Comparison of ENCODE assay signal across 31 cellular contexts in genomic region chr16:892536-893255, GRCh38.
DNase-seq lines count a peak whose midpoint lies in the region; ATAC-seq, FAIRE-seq and TF ChIP-seq lines count a peak whose summit lies in the region.
"Had no signal": no experiment of that assay in that cellular context is flagged by ENCODE, and none has a peak within 500 bp of the region (broad histone marks: within the 10 kb centered on the region; RNA-seq: fewer than 3 reads in every experiment).

No MANE protein-coding gene starts in this region.

- H3K9ac ChIP-seq in K562 (ENCODE audit: insufficient read depth in 1 of 2, low read depth in 2 of 2, low read length in 2 of 2): no peak overlapping the region
- H3K9ac ChIP-seq in liver (ENCODE audit: low read depth in 1 of 2, low read length in 2 of 2): no peak overlapping the region

- TF ChIP-seq CTCF in K562 (IDR thresholded peaks at IDR 0.05 in 2 of 3, conservative IDR thresholded peaks at IDR 0.05 in 1 of 3; ENCODE audit: insufficient read depth in 2 of 3, low read depth in 1 of 3, low read length in 3 of 3) (no peak), liver (IDR thresholded peaks at IDR 0.05; ENCODE audit: low read depth, low read length, missing input control) (no peak), esophagus muscularis mucosa (IDR thresholded peaks at IDR 0.05) (no peak)

- H3K9me3 Mint-ChIP-seq in T-cell: no peaks in the 10 kb centered on the region
- H3K9me3 Mint-ChIP-seq: activated B cell treated with CpG ODN at 0.5 μM for 24 hours; activated T-cell treated with anti-CD3 and anti-CD28 coated beads, Interleukin-2, amount 50 U/mL, for 72 hours had no signal

- ATAC-seq in K562 (0 out of 3 replicates have a peak, but pooled peaks have one; percentile 33), T-cell (replicated peaks in 1 of 4) (no peak), GM21423 (IDR thresholded peaks at IDR 0.05; ENCODE audit: unreplicated experiment) (no peak)
- ATAC-seq: activated CD8-positive, alpha-beta memory T cell treated with anti-CD3 and anti-CD28 coated beads, Interleukin-2, amount 10 ng/mL, durations not matched to agents 7 days and 5 days; activated T-cell treated with anti-CD3 and anti-CD28 coated beads, Interleukin-2, amount 50 U/mL, for 72 hours; esophagus mucosa; foreskin keratinocyte; left cardiac atrium had no signal

- no peaks in the 10 kb centered on the region for H3K79me2 ChIP-seq in K562 (ENCODE audit: control insufficient read depth, insufficient read depth, low read length)

- CTCF ChIA-PET in K562 (lab: Yijun Ruan, JAX; ENCODE audit: low intra/inter-chr PET ratio) (no interaction called here), T-cell (lab: Charles Lee) (no interaction called here)

- no TSS peak for BruUV-seq in K562 (replicated peaks; lab: Mats Ljungman, UMichigan)

- H3K4me2 ChIP-seq in K562 (ENCODE audit: insufficient read depth, low read length): no peak overlapping the region
- H3K4me2 ChIP-seq: PC-9 had no signal

- H3K36me3 Mint-ChIP-seq in T-cell: peaks cover 10% of the 10 kb centered on the region
- H3K36me3 Mint-ChIP-seq: activated CD8-positive, alpha-beta memory T cell treated with anti-CD3 and anti-CD28 coated beads, Interleukin-2, amount 10 ng/mL, durations not matched to agents 7 days and 5 days had no signal

- TF ChIP-seq POLR2A in K562 (conservative IDR thresholded peaks at IDR 0.05) (no peak), esophagus muscularis mucosa (IDR thresholded peaks at IDR 0.05; ENCODE audit: low read depth) (no peak)

- H4K20me1 ChIP-seq in K562 (replicated peaks; ENCODE audit: control insufficient read depth, insufficient read depth, low read length): peaks cover 37% of the 10 kb centered on the region

- H3K4me3 ChIP-seq in H7 (ENCODE audit: insufficient read depth, low read depth, low read length) (no peak overlapping the region), K562 (no peak overlapping the region), liver (ENCODE audit: low read depth in 1 of 3, low read length in 3 of 3) (no peak overlapping the region), esophagus muscularis mucosa (no peak overlapping the region)
- H3K4me3 ChIP-seq: colonic mucosa, heart right ventricle, PC-9 had no signal

- TF ChIP-seq EP300 in K562 (IDR thresholded peaks at IDR 0.05; ENCODE audit: low read length) (no peak), esophagus muscularis mucosa (IDR thresholded peaks at IDR 0.05) (no peak)

- H2AFZ ChIP-seq in K562 (ENCODE audit: low read depth, low read length): no peak overlapping the region
- H2AFZ ChIP-seq: PC-9 had no signal

- H3K27me3 ChIP-seq in H7 (ENCODE audit: control insufficient read depth, insufficient read depth, low read length): no peaks in the 10 kb centered on the region
- peaks cover 30 to 94% of the 10 kb centered on the region in 2 experiments; a peak in 4 of 5 replicates for H3K27me3 ChIP-seq in K562 (ENCODE audit: control insufficient read depth in 2 of 2, insufficient read depth in 2 of 2, low read length in 2 of 2)
- no peaks in the 10 kb centered on the region for H3K27me3 ChIP-seq in liver (ENCODE audit: control insufficient read depth in 4 of 4, insufficient read depth in 4 of 4, low read length in 3 of 4)
- H3K27me3 ChIP-seq in esophagus muscularis mucosa: no peaks in the 10 kb centered on the region
- H3K27me3 ChIP-seq: colonic mucosa, foreskin keratinocyte, heart right ventricle had no signal

- in situ Hi-C loops in K562 (cut with MboI): no loop called here

- FAIRE-seq in K562 (lab: Jason Lieb, UNC): no peak
- FAIRE-seq: bronchial epithelial cell, GM12892 had no signal

- 16% methylated on average over 30 of the region's 35 CpGs for WGBS in K562 (ENCODE audit: insufficient coverage, low coverage, missing lambda C conversion rate)
- WGBS in liver: 91% methylated on average over 35 of the region's 35 CpGs
- 85% methylated on average over 18 of the region's 35 CpGs for WGBS in esophagus muscularis mucosa

- no peak overlapping the region for H3K27ac Mint-ChIP-seq in T-cell
- H3K27ac Mint-ChIP-seq: activated B cell treated with CpG ODN at 0.5 μM for 24 hours; activated CD8-positive, alpha-beta memory T cell treated with anti-CD3 and anti-CD28 coated beads, Interleukin-2, amount 10 ng/mL, durations not matched to agents 7 days and 5 days; activated T-cell treated with anti-CD3 and anti-CD28 coated beads, Interleukin-2, amount 50 U/mL, for 72 hours had no signal

- H3K9me1 ChIP-seq in K562 (ENCODE audit: control insufficient read depth, insufficient read depth, low read length): no peaks in the 10 kb centered on the region

- intact Hi-C loops in K562 (cut with micrococcal nuclease) (no loop called here), esophagus muscularis mucosa (cut with DNase I) (no loop called here)

- no peaks in the 10 kb centered on the region for H3K4me1 Mint-ChIP-seq in T-cell
- H3K4me1 Mint-ChIP-seq: activated B cell treated with CpG ODN at 0.5 μM for 24 hours; activated CD8-positive, alpha-beta memory T cell treated with anti-CD3 and anti-CD28 coated beads, Interleukin-2, amount 10 ng/mL, durations not matched to agents 7 days and 5 days had no signal

- no peaks in the 10 kb centered on the region for H3K27me3 Mint-ChIP-seq in T-cell
- H3K27me3 Mint-ChIP-seq: activated B cell treated with CpG ODN at 0.5 μM for 24 hours; activated CD8-positive, alpha-beta memory T cell treated with anti-CD3 and anti-CD28 coated beads, Interleukin-2, amount 10 ng/mL, durations not matched to agents 7 days and 5 days had no signal

- H3K4me1 ChIP-seq in K562 (replicated peaks in 1 of 2; ENCODE audit: control insufficient read depth in 2 of 2, insufficient read depth in 2 of 2, low read length in 2 of 2): peaks cover 0 to 67% of the 10 kb centered on the region in 2 experiments; a peak in 2 of 5 replicates
- no peaks in the 10 kb centered on the region for H3K4me1 ChIP-seq in liver (ENCODE audit: control insufficient read depth in 4 of 4, insufficient read depth in 4 of 4, low read length in 3 of 4)
- peaks cover 0 to under 1% (median 0%) of the 10 kb centered on the region in 4 donors for H3K4me1 ChIP-seq in esophagus muscularis mucosa
- H3K4me1 ChIP-seq: colonic mucosa, foreskin keratinocyte had no signal

- TF ChIP-seq RAD21 in K562 (CRISPR knock-in tag; conservative IDR thresholded peaks at IDR 0.05 in 1 of 2, IDR thresholded peaks at IDR 0.05 in 1 of 2) (no peak), liver (IDR thresholded peaks at IDR 0.05) (no peak)

- H3K27ac ChIP-seq in K562 (ENCODE audit: extremely low read depth, low read depth, low read length): no peak overlapping the region
- no peak overlapping the region for H3K27ac ChIP-seq in liver (ENCODE audit: low read depth in 1 of 2, low read length in 2 of 2)
- H3K27ac ChIP-seq in esophagus muscularis mucosa (replicated peaks in 1 of 4): no peak overlapping the region
- H3K27ac ChIP-seq: colonic mucosa, foreskin keratinocyte, heart right ventricle, PC-9 had no signal

- DNase-seq in AG08396 (ENCODE audit: low spot score): peak; percentile 61
- peak; percentile 90 for DNase-seq in H7
- DNase-seq in K562 (ENCODE audit: extremely low read depth in 1 of 4, low spot score in 3 of 4): peak in 3 of 4 experiments; percentile 49 to 68 (median 67)
- no peak for DNase-seq in T-cell
- DNase-seq in esophagus muscularis mucosa (ENCODE audit: extremely low spot score): no peak
- no peak for DNase-seq in anterior cingulate cortex (lab: John Stamatoyannopoulos, UW)
- DNase-seq: activated B cell treated with CpG ODN at 0.5 μM for 24 hours; activated CD4-positive, alpha-beta T cell treated with anti-CD3 and anti-CD28 coated beads, Interleukin-2, amount 50 U/mL, for 1 hour; activated CD8-positive, alpha-beta memory T cell treated with anti-CD3 and anti-CD28 coated beads, Interleukin-2, amount 10 ng/mL, durations not matched to agents 7 days and 5 days; activated naive CD4-positive, alpha-beta T cell; activated T-cell treated with anti-CD3 and anti-CD28 coated beads, Interleukin-2, amount 50 U/mL, for 72 hours; amniotic stem cell; colonic mucosa; effector memory CD4-positive, alpha-beta T cell; EL; foreskin keratinocyte; heart right ventricle; left cardiac atrium; NCI-H2029 treated with DMSO at 0.1 percent for 48 hours; NK-92 treated with Interleukin-12 subunit alpha and Interleukin-12 subunit beta, amount 100 ng/mL, for 24 hours; PC-9; SHP77 treated with DMSO at 0.1 percent for 48 hours; stimulated activated CD4-positive, alpha-beta T cell treated with anti-CD3 and anti-CD28 coated beads, Interleukin-2, amount 100 ng/mL, for 48 hours; SW 1271; T1000; trophoblast cell had no signal

- no peak overlapping the region for H3K4me3 Mint-ChIP-seq in T-cell
- H3K4me3 Mint-ChIP-seq: activated B cell treated with CpG ODN at 0.5 μM for 24 hours; activated CD8-positive, alpha-beta memory T cell treated with anti-CD3 and anti-CD28 coated beads, Interleukin-2, amount 10 ng/mL, durations not matched to agents 7 days and 5 days; activated T-cell treated with anti-CD3 and anti-CD28 coated beads, Interleukin-2, amount 50 U/mL, for 72 hours had no signal

- POLR2A ChIA-PET in K562 (lab: Yijun Ruan, JAX) (interaction anchor here (0.5 to 0.6 kb wide), 2 partner anchors 48 to 165 kb away, joined by 3 read pairs; no protein-coding TSS in a partner anchor), T-cell (lab: Charles Lee) (no interaction called here)

- H3K36me3 ChIP-seq in H7 (replicated peaks; ENCODE audit: control insufficient read depth, insufficient read depth, low read length) (no peaks in the 10 kb centered on the region), K562 (ENCODE audit: control insufficient read depth, insufficient read depth, low read length) (no peaks in the 10 kb centered on the region), liver (ENCODE audit: control insufficient read depth in 4 of 4, insufficient read depth in 3 of 4, low read depth in 1 of 4, low read length in 3 of 4) (peaks cover 0 to 9% (median 1%) of the 10 kb centered on the region in 4 donors), esophagus muscularis mucosa (peaks cover 0 to 50% (median 26%) of the 10 kb centered on the region in 4 donors)
- H3K36me3 ChIP-seq: colonic mucosa had no signal

- H3K9me3 ChIP-seq in K562 (replicated peaks; ENCODE audit: control insufficient read depth, insufficient read depth, low read depth, low read length) (no peaks in the 10 kb centered on the region), liver (ENCODE audit: control insufficient read depth in 4 of 4, low read length in 3 of 4) (no peaks in the 10 kb centered on the region), esophagus muscularis mucosa (no peaks in the 10 kb centered on the region)
- H3K9me3 ChIP-seq: colonic mucosa, heart right ventricle had no signal

TF ChIP-seq in liver, 16 proteins besides CTCF, POLR2A, EP300 and RAD21 (continues in another document):
- TF ChIP-seq HNF4A (conservative IDR thresholded peaks at IDR 0.05) (no peak), FOXA1 (IDR thresholded peaks at IDR 0.05) (no peak), JUND (IDR thresholded peaks at IDR 0.05) (no peak)

Comparison
In these comparisons a context has a peak if more than half of its experiments do, and no peak if none do; other contexts are left out.
1. DNase-seq: peak in AG08396 (single experiment), H7 (single experiment) and K562 (3 of 4); none in T-cell (0 of 34), esophagus muscularis mucosa (single experiment) and anterior cingulate cortex (0 of 58).